8 cellular contexts compared by ENCODE assay signal in the genomic region with DNA sequence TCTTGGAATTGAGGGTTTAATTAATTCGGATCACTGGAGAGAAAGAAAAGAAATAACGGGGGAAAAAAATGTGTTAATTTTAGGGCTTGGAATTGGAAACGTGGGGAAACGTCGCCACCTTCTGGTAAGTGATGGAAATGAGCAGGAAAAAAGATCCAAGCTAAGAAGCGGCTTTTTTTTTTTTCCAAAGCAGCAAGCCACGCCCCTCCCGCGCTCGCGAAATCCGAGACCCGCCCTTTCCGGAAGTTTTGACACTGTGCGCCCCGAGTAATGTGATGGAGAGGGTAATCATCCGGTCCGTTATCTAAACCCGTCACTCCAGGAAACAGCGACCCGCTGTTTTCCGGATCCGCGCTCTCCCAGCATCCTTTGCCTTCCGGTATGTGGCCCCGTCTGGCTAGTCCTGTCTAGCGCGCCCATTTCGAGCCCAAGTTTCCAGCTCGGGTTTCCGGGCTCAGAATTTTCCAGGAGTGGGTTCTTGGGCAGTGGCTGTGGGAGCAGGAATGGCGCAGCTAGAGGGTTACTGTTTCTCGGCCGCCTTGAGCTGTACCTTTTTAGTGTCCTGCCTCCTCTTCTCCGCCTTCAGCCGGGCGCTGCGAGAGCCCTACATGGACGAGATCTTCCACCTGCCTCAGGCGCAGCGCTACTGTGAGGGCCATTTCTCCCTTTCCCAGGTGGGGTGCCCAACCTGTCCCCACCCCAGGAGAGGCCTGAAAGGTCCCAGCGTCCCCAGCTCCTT. TPM values are rescaled to one million over a fixed set of nuclear protein-coding genes. Genes with fewer than 3 reads are reported as not detected.
DNase-seq lines count a peak whose midpoint lies in the region; ATAC-seq, FAIRE-seq and TF ChIP-seq lines count a peak whose summit lies in the region.

A gene with protein sequence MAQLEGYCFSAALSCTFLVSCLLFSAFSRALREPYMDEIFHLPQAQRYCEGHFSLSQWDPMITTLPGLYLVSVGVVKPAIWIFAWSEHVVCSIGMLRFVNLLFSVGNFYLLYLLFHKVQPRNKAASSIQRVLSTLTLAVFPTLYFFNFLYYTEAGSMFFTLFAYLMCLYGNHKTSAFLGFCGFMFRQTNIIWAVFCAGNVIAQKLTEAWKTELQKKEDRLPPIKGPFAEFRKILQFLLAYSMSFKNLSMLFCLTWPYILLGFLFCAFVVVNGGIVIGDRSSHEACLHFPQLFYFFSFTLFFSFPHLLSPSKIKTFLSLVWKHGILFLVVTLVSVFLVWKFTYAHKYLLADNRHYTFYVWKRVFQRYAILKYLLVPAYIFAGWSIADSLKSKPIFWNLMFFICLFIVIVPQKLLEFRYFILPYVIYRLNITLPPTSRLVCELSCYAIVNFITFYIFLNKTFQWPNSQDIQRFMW (plus strand): TSS at position 384 of the 739 bp plus-strand sequence. CDS start 120 bp downstream, at position 504.

- TF ChIP-seq RAD21 in HepG2 (CRISPR knock-in tag; IDR thresholded peaks at IDR 0.05) = no peak

- peak; percentile 93 for DNase-seq in BE2C
- peak; percentile 57 for DNase-seq in GM19238 (ENCODE audit: insufficient read length, low spot score)
- DNase-seq in NCI-H69 (lab: John Stamatoyannopoulos, UW) = peak; percentile 54
- DNase-seq in activated CD4-positive, alpha-beta T cell treated with anti-CD3 and anti-CD28 coated beads, Interleukin-2, amount 50 U/mL, for 1 hour = peak; percentile 89
- peak; percentile 98 for DNase-seq in dedifferentiated amniotic fluid mesenchymal stem cell (ENCODE audit: extremely low spot score)
- DNase-seq in HepG2 (ENCODE audit: low spot score) = peak; percentile 92
- peak; percentile 88 for DNase-seq in stimulated activated CD4-positive, alpha-beta T cell treated with anti-CD3 and anti-CD28 coated beads, Interleukin-4, amount 100 ng/mL, for 1 hour

- no peaks in the 10 kb centered on the region for H3K36me3 ChIP-seq in BE2C
- no peaks in the 10 kb centered on the region for H3K36me3 ChIP-seq in HepG2 (replicated peaks in 1 of 2; ENCODE audit: control insufficient read depth in 1 of 2, insufficient read depth in 2 of 2, low read length in 2 of 2)

- TF ChIP-seq POLR2A in HepG2 (IDR thresholded peaks at IDR 0.05; ENCODE audit: insufficient read depth in 1 of 2, low read depth in 2 of 2, low read length in 2 of 2) = peak; percentile 42 to 44; a peak in 2 of 4 replicates

- peak within 1 kb of the TSS; percentile 81 for H3K9ac ChIP-seq in HepG2 (ENCODE audit: insufficient read depth, low read depth, low read length)

- CTCF ChIA-PET in HepG2 (lab: Yijun Ruan, JAX; ENCODE audit: low intra/inter-chr PET ratio, low total read pairs) = interaction anchor here (1.5 to 2.5 kb wide), 2 partner anchors 178 to 263 kb away, joined by 8 to 26 read pairs; no protein-coding TSS in a partner anchor

- no TSS peak for BruUV-seq in HepG2 (replicated peaks; lab: Mats Ljungman, UMichigan)

- TF ChIP-seq CTCF in BE2C (IDR thresholded peaks at IDR 0.05; ENCODE audit: low read depth, low read length) (peak; percentile 68), HepG2 (CRISPR knock-in tag; IDR thresholded peaks at IDR 0.05) (peak; percentile 64)

- H3K4me3 ChIP-seq in BE2C (ENCODE audit: low read depth, low read length) (peak within 1 kb of the TSS; percentile 88), HepG2 (replicated peaks in 1 of 3; ENCODE audit: insufficient read depth in 1 of 3, low read depth in 2 of 3, low read length in 3 of 3) (peak within 1 kb of the TSS; percentile 78 to 85 (median 80))

- ATAC-seq in HG03442 (IDR thresholded peaks at IDR 0.05; ENCODE audit: unreplicated experiment) (peak; percentile 100), HepG2 (peak; percentile 100)

- peak; percentile 81 for FAIRE-seq in HepG2 (lab: Jason Lieb, UNC)

- H3K27ac ChIP-seq in HepG2 (ENCODE audit: extremely low read length, insufficient read depth, low read length) = peak within 1 kb of the TSS; percentile 78

- H3K27me3 ChIP-seq in BE2C = no peaks in the 10 kb centered on the region
- H3K27me3 ChIP-seq in HepG2 (ENCODE audit: control insufficient read depth in 1 of 2, insufficient read depth in 2 of 2, low read length in 2 of 2) = no peaks in the 10 kb centered on the region

- POLR2A ChIA-PET in HepG2 (lab: Yijun Ruan, JAX) = no interaction called here

- in situ Hi-C loops in HepG2 (cut with HindIII; ENCODE audit: extremely low pct_ligation_motif_present, low pct_unique_long_range_greater_than_20kb) = loop anchor here (5.0 to 10.0 kb wide), 2 partner anchors 172 to 264 kb away; no protein-coding TSS in a partner anchor

- H3K9me3 ChIP-seq in BE2C = no peaks in the 10 kb centered on the region
- H3K9me3 ChIP-seq in HepG2 (ENCODE audit: low read length) = no peaks in the 10 kb centered on the region

- no peaks in the 10 kb centered on the region for H3K79me2 ChIP-seq in HepG2 (ENCODE audit: insufficient read depth, low read length)

- H3K4me2 ChIP-seq in HepG2 (ENCODE audit: low read depth, low read length) = peak within 1 kb of the TSS; percentile 78

- intact Hi-C loops in HepG2 (cut with micrococcal nuclease; ENCODE audit: unreplicated experiment) = loop anchor here (1.0 kb wide), 2 partner anchors 178 to 263 kb away; no protein-coding TSS in a partner anchor

- peak within 1 kb of the TSS; percentile 94 for H2AFZ ChIP-seq in HepG2 (ENCODE audit: low read length)

- H3K4me1 ChIP-seq in BE2C (no peaks in the 10 kb centered on the region), HepG2 (ENCODE audit: insufficient read depth, low read length) (peaks cover 10% of the 10 kb centered on the region; the same call in 1 of the 2 replicates)

- TF ChIP-seq EP300 in HepG2 (IDR thresholded peaks at IDR 0.05; ENCODE audit: low read depth in 2 of 2, low read length in 2 of 2) (peak in 1 of 2 experiments; percentile 34; a peak in 1 of 4 replicates), HepG2 (CRISPR knock-in tag; IDR thresholded peaks at IDR 0.05; ENCODE audit: borderline replicate concordance) (no peak)

- 7% methylated on average over 26 of the region's 42 CpGs for WGBS in HepG2 (ENCODE audit: low lambda C conversion rate)

- no peaks in the 10 kb centered on the region for H4K20me1 ChIP-seq in HepG2 (ENCODE audit: insufficient read depth, low read length)

TF ChIP-seq in HepG2, 621 proteins besides CTCF, POLR2A, EP300 and RAD21 (continues in another document):
- TF ChIP-seq ZBTB21 (CRISPR knock-in tag; IDR thresholded peaks at IDR 0.05) = no peak
- peak; percentile 82 for TF ChIP-seq CREM (IDR thresholded peaks at IDR 0.05)
- TF ChIP-seq CREM (CRISPR knock-in tag; IDR thresholded peaks at IDR 0.05) = no peak
- peak; percentile 89 for TF ChIP-seq THAP11 (CRISPR knock-in tag; IDR thresholded peaks at IDR 0.05)
- 0 out of 2 replicates have a peak, but pooled peaks have one; percentile 43 for TF ChIP-seq TP53 (CRISPR knock-in tag; conservative IDR thresholded peaks at IDR 0.05)
- TF ChIP-seq, protein P1, sequence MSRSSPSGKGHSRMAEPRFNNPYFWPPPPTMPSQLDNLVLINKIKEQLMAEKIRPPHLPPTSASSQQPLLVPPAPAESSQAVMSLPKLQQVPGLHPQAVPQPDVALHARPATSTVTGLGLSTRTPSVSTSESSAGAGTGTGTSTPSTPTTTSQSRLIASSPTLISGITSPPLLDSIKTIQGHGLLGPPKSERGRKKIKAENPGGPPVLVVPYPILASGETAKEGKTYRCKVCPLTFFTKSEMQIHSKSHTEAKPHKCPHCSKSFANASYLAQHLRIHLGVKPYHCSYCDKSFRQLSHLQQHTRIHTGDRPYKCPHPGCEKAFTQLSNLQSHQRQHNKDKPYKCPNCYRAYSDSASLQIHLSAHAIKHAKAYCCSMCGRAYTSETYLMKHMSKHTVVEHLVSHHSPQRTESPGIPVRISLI (CRISPR knock-in tag; IDR thresholded peaks at IDR 0.05; ENCODE audit: borderline replicate concordance) = peak; percentile 94
- peak; percentile 94 for TF ChIP-seq GABPB1 (CRISPR knock-in tag; IDR thresholded peaks at IDR 0.05)
- TF ChIP-seq, protein P2, sequence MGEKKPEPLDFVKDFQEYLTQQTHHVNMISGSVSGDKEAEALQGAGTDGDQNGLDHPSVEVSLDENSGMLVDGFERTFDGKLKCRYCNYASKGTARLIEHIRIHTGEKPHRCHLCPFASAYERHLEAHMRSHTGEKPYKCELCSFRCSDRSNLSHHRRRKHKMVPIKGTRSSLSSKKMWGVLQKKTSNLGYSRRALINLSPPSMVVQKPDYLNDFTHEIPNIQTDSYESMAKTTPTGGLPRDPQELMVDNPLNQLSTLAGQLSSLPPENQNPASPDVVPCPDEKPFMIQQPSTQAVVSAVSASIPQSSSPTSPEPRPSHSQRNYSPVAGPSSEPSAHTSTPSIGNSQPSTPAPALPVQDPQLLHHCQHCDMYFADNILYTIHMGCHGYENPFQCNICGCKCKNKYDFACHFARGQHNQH (CRISPR knock-in tag; IDR thresholded peaks at IDR 0.05) = peak; percentile 47; the same call in 1 of the 2 replicates
- TF ChIP-seq ZFX (CRISPR knock-in tag; IDR thresholded peaks at IDR 0.05; ENCODE audit: low read depth) = peak; percentile 63

RNA-seq across cellular contexts. Expression of the gene that starts here (rescaled TPM):
- polyA plus RNA-seq in BE2C (2012; ENCODE audit: insufficient read depth, insufficient read length, low read depth) = 1.7 TPM
- total RNA-seq in HepG2 (2016; rRNA removed; fragmentation: Illumina TruSeq; extraction: Trizol) = 6.3 and 9.3 TPM in 2 replicates
- 1.7 and 2.3 TPM in 2 replicates for total RNA-seq in HepG2 (2016; cell fraction: cytosol; rRNA removed; fragmentation: Illumina TruSeq; extraction: Trizol; ENCODE audit: low read depth)
- 6.4 and 9.9 TPM in 2 replicates for total RNA-seq in HepG2 (2016; cell fraction: insoluble cytoplasmic fraction; rRNA removed; fragmentation: Illumina TruSeq; extraction: Trizol)
- 2.5 and 3.0 TPM in 2 replicates for total RNA-seq in HepG2 (2016; cell fraction: membrane; rRNA removed; fragmentation: Illumina TruSeq; extraction: Trizol)
- 10.3 and 12.2 TPM in 2 replicates for total RNA-seq in HepG2 (2016; cell fraction: nucleus; rRNA removed; fragmentation: Illumina TruSeq; extraction: Trizol)
- 3.0 and 3.3 TPM in 2 replicates for polyA plus RNA-seq in HepG2 (2011; rRNA removed)
- polyA plus RNA-seq in HepG2 (2011; cell fraction: cytosol; rRNA removed) = 2.1 and 4.8 TPM in 2 replicates
- polyA plus RNA-seq in HepG2 (2011; cell fraction: nucleus; rRNA removed) = 3.3 and 5.3 TPM in 2 replicates
- 1.5 and 1.7 TPM in 2 replicates for polyA plus RNA-seq in HepG2 (2012)
- 0.44 and 0.79 TPM in 2 replicates for polyA plus RNA-seq in HepG2 (2016; cell fraction: cytosol; fragmentation: Illumina TruSeq; extraction: Trizol; ENCODE audit: low read depth)
- 2.6 and 3.3 TPM in 2 replicates for polyA plus RNA-seq in HepG2 (2016; cell fraction: insoluble cytoplasmic fraction; fragmentation: Illumina TruSeq; extraction: Trizol; ENCODE audit: low read depth)
- polyA plus RNA-seq in HepG2 (2016; cell fraction: membrane; fragmentation: Illumina TruSeq; extraction: Trizol; ENCODE audit: low read depth) = 1.2 and 1.4 TPM in 2 replicates
- 8.3 and 8.8 TPM in 2 replicates for polyA plus RNA-seq in HepG2 (2016; cell fraction: nucleus; fragmentation: Illumina TruSeq; extraction: Trizol; ENCODE audit: insufficient read depth, low read depth)
- polyA minus RNA-seq in HepG2 (2011; rRNA and poly(A)+ RNA removed; ENCODE audit: low replicate concordance) = 39.2 and 125 TPM in 2 replicates
- 4.3 and 5.7 TPM in 2 replicates for polyA minus RNA-seq in HepG2 (2011; cell fraction: cytosol; rRNA and poly(A)+ RNA removed)
- 11.5 and 12.1 TPM in 2 replicates for polyA minus RNA-seq in HepG2 (2011; cell fraction: nucleus; rRNA and poly(A)+ RNA removed)

Comparison
In these comparisons a context has a peak if more than half of its experiments do, and no peak if none do; other contexts are left out.
1. Peak in every context shown above with its lines: DNase-seq, ATAC-seq, H3K4me3 ChIP-seq and H3K27ac ChIP-seq.